1 cellular context compared by ENCODE assay signal in the genomic region with DNA sequence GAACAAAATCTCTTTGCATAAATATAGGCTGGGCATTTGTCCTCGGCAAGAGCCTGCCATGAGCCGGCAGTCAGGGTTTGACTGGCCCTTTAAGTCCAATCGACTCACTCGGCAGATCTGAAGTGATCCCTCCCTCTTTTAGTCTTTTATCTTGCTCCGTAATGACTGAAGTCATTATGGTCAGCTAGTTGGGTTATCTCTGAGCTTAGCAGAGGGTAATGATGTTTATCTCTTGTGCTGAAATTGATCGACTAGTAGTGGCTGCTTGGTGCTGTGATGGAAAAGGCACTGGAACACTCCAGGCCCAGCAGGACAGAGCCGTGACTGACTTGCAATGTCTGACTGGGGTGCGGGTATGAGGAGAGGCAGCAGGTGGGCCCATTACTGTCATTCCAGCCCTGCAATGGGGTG.
TF ChIP-seq lines count a peak whose summit lies in the region.

No MANE protein-coding gene starts in this region.

TF ChIP-seq in GM23338, 12 proteins besides CTCF, POLR2A, EP300 and RAD21:
- no peak for TF ChIP-seq CREB1 (CRISPR knock-in tag; IDR thresholded peaks at IDR 0.05; ENCODE audit: low read depth)
- no peak for TF ChIP-seq POLR2AphosphoS5 (IDR thresholded peaks at IDR 0.05; ENCODE audit: low read depth)
- TF ChIP-seq NANOG (IDR thresholded peaks at IDR 0.05; ENCODE audit: borderline replicate concordance): no peak
- TF ChIP-seq, protein P1, sequence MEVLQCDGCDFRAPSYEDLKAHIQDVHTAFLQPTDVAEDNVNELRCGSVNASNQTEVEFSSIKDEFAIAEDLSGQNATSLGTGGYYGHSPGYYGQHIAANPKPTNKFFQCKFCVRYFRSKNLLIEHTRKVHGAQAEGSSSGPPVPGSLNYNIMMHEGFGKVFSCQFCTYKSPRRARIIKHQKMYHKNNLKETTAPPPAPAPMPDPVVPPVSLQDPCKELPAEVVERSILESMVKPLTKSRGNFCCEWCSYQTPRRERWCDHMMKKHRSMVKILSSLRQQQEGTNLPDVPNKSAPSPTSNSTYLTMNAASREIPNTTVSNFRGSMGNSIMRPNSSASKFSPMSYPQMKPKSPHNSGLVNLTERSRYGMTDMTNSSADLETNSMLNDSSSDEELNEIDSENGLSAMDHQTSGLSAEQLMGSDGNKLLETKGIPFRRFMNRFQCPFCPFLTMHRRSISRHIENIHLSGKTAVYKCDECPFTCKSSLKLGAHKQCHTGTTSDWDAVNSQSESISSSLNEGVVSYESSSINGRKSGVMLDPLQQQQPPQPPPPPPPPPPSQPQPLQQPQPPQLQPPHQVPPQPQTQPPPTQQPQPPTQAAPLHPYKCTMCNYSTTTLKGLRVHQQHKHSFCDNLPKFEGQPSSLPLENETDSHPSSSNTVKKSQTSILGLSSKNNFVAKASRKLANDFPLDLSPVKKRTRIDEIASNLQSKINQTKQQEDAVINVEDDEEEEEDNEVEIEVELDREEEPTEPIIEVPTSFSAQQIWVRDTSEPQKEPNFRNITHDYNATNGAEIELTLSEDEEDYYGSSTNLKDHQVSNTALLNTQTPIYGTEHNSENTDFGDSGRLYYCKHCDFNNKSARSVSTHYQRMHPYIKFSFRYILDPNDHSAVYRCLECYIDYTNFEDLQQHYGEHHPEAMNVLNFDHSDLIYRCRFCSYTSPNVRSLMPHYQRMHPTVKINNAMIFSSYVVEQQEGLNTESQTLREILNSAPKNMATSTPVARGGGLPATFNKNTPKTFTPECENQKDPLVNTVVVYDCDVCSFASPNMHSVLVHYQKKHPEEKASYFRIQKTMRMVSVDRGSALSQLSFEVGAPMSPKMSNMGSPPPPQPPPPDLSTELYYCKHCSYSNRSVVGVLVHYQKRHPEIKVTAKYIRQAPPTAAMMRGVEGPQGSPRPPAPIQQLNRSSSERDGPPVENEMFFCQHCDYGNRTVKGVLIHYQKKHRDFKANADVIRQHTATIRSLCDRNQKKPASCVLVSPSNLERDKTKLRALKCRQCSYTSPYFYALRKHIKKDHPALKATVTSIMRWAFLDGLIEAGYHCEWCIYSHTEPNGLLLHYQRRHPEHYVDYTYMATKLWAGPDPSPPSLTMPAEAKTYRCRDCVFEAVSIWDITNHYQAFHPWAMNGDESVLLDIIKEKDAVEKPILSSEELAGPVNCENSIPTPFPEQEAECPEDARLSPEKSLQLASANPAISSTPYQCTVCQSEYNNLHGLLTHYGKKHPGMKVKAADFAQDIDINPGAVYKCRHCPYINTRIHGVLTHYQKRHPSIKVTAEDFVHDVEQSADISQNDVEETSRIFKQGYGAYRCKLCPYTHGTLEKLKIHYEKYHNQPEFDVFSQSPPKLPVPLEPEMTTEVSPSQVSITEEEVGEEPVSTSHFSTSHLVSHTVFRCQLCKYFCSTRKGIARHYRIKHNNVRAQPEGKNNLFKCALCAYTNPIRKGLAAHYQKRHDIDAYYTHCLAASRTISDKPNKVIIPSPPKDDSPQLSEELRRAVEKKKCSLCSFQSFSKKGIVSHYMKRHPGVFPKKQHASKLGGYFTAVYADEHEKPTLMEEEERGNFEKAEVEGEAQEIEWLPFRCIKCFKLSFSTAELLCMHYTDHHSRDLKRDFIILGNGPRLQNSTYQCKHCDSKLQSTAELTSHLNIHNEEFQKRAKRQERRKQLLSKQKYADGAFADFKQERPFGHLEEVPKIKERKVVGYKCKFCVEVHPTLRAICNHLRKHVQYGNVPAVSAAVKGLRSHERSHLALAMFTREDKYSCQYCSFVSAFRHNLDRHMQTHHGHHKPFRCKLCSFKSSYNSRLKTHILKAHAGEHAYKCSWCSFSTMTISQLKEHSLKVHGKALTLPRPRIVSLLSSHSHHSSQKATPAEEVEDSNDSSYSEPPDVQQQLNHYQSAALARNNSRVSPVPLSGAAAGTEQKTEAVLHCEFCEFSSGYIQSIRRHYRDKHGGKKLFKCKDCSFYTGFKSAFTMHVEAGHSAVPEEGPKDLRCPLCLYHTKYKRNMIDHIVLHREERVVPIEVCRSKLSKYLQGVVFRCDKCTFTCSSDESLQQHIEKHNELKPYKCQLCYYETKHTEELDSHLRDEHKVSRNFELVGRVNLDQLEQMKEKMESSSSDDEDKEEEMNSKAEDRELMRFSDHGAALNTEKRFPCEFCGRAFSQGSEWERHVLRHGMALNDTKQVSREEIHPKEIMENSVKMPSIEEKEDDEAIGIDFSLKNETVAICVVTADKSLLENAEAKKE (CRISPR knock-in tag; IDR thresholded peaks at IDR 0.05): no peak
- no peak for TF ChIP-seq ZNF331 (CRISPR knock-in tag; IDR thresholded peaks at IDR 0.05; ENCODE audit: low read depth)
- TF ChIP-seq, protein P2, sequence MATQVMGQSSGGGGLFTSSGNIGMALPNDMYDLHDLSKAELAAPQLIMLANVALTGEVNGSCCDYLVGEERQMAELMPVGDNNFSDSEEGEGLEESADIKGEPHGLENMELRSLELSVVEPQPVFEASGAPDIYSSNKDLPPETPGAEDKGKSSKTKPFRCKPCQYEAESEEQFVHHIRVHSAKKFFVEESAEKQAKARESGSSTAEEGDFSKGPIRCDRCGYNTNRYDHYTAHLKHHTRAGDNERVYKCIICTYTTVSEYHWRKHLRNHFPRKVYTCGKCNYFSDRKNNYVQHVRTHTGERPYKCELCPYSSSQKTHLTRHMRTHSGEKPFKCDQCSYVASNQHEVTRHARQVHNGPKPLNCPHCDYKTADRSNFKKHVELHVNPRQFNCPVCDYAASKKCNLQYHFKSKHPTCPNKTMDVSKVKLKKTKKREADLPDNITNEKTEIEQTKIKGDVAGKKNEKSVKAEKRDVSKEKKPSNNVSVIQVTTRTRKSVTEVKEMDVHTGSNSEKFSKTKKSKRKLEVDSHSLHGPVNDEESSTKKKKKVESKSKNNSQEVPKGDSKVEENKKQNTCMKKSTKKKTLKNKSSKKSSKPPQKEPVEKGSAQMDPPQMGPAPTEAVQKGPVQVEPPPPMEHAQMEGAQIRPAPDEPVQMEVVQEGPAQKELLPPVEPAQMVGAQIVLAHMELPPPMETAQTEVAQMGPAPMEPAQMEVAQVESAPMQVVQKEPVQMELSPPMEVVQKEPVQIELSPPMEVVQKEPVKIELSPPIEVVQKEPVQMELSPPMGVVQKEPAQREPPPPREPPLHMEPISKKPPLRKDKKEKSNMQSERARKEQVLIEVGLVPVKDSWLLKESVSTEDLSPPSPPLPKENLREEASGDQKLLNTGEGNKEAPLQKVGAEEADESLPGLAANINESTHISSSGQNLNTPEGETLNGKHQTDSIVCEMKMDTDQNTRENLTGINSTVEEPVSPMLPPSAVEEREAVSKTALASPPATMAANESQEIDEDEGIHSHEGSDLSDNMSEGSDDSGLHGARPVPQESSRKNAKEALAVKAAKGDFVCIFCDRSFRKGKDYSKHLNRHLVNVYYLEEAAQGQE (IDR thresholded peaks at IDR 0.05; ENCODE audit: unreplicated experiment): no peak
- no peak for TF ChIP-seq STAT1 (IDR thresholded peaks at IDR 0.05; ENCODE audit: unreplicated experiment)
- TF ChIP-seq ZNF114 (CRISPR knock-in tag; IDR thresholded peaks at IDR 0.05): no peak
- no peak for TF ChIP-seq EZH2phosphoT487 (IDR thresholded peaks at IDR 0.05; ENCODE audit: unreplicated experiment)
- no peak for TF ChIP-seq EZH2 (IDR thresholded peaks at IDR 0.05; ENCODE audit: low read depth, unreplicated experiment)
- TF ChIP-seq, protein P3, sequence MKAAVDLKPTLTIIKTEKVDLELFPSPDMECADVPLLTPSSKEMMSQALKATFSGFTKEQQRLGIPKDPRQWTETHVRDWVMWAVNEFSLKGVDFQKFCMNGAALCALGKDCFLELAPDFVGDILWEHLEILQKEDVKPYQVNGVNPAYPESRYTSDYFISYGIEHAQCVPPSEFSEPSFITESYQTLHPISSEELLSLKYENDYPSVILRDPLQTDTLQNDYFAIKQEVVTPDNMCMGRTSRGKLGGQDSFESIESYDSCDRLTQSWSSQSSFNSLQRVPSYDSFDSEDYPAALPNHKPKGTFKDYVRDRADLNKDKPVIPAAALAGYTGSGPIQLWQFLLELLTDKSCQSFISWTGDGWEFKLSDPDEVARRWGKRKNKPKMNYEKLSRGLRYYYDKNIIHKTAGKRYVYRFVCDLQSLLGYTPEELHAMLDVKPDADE (IDR thresholded peaks at IDR 0.05): no peak
- no peak for TF ChIP-seq JUNB (IDR thresholded peaks at IDR 0.05; ENCODE audit: unreplicated experiment)
